In the genomic region with DNA sequence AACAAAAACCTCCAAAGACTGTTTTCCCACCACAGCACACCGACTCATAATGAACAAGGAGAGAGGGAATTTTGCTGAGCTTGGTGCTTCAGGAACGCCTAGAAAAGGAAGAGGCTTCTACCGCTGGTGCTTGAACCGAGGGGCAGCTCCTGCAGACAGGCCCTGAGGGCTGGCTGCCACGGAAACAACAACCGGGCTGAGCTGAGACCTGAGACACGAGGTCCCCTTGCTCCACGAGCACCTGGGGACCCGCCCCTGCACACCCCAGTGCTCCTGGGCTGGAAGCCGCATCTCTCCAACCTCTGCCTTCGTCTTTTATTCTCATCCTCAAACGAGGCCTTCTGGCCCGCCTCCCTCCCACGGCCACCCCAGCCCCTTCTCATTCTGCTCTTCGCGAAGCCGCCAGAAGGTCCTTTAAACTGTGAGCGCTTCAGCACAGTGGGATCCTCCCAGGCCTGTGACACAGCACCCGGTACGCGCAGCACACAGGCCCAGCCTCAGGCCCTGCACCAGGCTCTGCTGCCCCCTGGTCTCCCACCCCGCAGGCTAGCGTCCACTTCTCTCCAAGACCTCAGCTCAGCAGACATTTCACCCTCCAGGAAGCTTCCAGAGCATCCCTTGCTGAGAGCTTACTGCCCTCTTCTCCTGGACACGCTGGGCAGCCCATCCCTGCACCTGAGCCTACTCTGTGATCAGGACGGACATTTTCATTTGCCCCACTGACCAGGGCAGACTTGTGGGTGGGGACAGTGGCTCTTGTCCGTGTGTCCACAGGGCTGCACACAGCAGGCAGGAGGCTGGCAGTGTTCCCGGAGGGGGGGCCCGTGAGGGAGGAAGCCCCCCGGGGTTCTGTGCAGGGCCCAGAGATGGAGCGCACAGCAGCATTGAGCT, we compare ENCODE assay signal across 1 cellular context.
TF ChIP-seq lines count a peak whose summit lies in the region.

No MANE protein-coding gene starts in this region.

TF ChIP-seq in WTC11, 78 proteins besides CTCF, POLR2A, EP300 and RAD21 (continued from another document):
- TF ChIP-seq, protein P1, sequence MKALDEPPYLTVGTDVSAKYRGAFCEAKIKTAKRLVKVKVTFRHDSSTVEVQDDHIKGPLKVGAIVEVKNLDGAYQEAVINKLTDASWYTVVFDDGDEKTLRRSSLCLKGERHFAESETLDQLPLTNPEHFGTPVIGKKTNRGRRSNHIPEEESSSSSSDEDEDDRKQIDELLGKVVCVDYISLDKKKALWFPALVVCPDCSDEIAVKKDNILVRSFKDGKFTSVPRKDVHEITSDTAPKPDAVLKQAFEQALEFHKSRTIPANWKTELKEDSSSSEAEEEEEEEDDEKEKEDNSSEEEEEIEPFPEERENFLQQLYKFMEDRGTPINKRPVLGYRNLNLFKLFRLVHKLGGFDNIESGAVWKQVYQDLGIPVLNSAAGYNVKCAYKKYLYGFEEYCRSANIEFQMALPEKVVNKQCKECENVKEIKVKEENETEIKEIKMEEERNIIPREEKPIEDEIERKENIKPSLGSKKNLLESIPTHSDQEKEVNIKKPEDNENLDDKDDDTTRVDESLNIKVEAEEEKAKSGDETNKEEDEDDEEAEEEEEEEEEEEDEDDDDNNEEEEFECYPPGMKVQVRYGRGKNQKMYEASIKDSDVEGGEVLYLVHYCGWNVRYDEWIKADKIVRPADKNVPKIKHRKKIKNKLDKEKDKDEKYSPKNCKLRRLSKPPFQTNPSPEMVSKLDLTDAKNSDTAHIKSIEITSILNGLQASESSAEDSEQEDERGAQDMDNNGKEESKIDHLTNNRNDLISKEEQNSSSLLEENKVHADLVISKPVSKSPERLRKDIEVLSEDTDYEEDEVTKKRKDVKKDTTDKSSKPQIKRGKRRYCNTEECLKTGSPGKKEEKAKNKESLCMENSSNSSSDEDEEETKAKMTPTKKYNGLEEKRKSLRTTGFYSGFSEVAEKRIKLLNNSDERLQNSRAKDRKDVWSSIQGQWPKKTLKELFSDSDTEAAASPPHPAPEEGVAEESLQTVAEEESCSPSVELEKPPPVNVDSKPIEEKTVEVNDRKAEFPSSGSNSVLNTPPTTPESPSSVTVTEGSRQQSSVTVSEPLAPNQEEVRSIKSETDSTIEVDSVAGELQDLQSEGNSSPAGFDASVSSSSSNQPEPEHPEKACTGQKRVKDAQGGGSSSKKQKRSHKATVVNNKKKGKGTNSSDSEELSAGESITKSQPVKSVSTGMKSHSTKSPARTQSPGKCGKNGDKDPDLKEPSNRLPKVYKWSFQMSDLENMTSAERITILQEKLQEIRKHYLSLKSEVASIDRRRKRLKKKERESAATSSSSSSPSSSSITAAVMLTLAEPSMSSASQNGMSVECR (CRISPR knock-in tag; IDR thresholded peaks at IDR 0.05; ENCODE audit: borderline replicate concordance) = no peak
- no peak for TF ChIP-seq FOXP1 (CRISPR knock-in tag; IDR thresholded peaks at IDR 0.05; ENCODE audit: borderline replicate concordance)
- no peak for TF ChIP-seq ZNF263 (CRISPR knock-in tag; IDR thresholded peaks at IDR 0.05; ENCODE audit: low read depth)
- TF ChIP-seq, protein P2, sequence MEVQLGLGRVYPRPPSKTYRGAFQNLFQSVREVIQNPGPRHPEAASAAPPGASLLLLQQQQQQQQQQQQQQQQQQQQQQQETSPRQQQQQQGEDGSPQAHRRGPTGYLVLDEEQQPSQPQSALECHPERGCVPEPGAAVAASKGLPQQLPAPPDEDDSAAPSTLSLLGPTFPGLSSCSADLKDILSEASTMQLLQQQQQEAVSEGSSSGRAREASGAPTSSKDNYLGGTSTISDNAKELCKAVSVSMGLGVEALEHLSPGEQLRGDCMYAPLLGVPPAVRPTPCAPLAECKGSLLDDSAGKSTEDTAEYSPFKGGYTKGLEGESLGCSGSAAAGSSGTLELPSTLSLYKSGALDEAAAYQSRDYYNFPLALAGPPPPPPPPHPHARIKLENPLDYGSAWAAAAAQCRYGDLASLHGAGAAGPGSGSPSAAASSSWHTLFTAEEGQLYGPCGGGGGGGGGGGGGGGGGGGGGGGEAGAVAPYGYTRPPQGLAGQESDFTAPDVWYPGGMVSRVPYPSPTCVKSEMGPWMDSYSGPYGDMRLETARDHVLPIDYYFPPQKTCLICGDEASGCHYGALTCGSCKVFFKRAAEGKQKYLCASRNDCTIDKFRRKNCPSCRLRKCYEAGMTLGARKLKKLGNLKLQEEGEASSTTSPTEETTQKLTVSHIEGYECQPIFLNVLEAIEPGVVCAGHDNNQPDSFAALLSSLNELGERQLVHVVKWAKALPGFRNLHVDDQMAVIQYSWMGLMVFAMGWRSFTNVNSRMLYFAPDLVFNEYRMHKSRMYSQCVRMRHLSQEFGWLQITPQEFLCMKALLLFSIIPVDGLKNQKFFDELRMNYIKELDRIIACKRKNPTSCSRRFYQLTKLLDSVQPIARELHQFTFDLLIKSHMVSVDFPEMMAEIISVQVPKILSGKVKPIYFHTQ (CRISPR knock-in tag; IDR thresholded peaks at IDR 0.05) = no peak
- no peak for TF ChIP-seq CREB1 (CRISPR knock-in tag; IDR thresholded peaks at IDR 0.05)
- no peak for TF ChIP-seq ZNF671 (CRISPR knock-in tag; IDR thresholded peaks at IDR 0.05)
- no peak for TF ChIP-seq KAT7 (CRISPR knock-in tag; IDR thresholded peaks at IDR 0.05; ENCODE audit: borderline replicate concordance)
- no peak for TF ChIP-seq PRRX2 (CRISPR knock-in tag; IDR thresholded peaks at IDR 0.05)
- TF ChIP-seq, protein P3, sequence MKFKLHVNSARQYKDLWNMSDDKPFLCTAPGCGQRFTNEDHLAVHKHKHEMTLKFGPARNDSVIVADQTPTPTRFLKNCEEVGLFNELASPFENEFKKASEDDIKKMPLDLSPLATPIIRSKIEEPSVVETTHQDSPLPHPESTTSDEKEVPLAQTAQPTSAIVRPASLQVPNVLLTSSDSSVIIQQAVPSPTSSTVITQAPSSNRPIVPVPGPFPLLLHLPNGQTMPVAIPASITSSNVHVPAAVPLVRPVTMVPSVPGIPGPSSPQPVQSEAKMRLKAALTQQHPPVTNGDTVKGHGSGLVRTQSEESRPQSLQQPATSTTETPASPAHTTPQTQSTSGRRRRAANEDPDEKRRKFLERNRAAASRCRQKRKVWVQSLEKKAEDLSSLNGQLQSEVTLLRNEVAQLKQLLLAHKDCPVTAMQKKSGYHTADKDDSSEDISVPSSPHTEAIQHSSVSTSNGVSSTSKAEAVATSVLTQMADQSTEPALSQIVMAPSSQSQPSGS (CRISPR knock-in tag; IDR thresholded peaks at IDR 0.05; ENCODE audit: borderline replicate concordance, low read depth) = no peak
- TF ChIP-seq, protein P4, sequence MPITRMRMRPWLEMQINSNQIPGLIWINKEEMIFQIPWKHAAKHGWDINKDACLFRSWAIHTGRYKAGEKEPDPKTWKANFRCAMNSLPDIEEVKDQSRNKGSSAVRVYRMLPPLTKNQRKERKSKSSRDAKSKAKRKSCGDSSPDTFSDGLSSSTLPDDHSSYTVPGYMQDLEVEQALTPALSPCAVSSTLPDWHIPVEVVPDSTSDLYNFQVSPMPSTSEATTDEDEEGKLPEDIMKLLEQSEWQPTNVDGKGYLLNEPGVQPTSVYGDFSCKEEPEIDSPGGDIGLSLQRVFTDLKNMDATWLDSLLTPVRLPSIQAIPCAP (CRISPR knock-in tag; IDR thresholded peaks at IDR 0.05) = no peak
- TF ChIP-seq, protein P5, sequence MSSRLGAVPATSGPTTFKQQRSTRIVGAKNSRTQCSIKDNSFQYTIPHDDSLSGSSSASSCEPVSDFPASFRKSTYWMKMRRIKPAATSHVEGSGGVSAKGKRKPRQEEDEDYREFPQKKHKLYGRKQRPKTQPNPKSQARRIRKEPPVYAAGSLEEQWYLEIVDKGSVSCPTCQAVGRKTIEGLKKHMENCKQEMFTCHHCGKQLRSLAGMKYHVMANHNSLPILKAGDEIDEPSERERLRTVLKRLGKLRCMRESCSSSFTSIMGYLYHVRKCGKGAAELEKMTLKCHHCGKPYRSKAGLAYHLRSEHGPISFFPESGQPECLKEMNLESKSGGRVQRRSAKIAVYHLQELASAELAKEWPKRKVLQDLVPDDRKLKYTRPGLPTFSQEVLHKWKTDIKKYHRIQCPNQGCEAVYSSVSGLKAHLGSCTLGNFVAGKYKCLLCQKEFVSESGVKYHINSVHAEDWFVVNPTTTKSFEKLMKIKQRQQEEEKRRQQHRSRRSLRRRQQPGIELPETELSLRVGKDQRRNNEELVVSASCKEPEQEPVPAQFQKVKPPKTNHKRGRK (CRISPR knock-in tag; IDR thresholded peaks at IDR 0.05; ENCODE audit: borderline replicate concordance) = no peak
- TF ChIP-seq, protein P6, sequence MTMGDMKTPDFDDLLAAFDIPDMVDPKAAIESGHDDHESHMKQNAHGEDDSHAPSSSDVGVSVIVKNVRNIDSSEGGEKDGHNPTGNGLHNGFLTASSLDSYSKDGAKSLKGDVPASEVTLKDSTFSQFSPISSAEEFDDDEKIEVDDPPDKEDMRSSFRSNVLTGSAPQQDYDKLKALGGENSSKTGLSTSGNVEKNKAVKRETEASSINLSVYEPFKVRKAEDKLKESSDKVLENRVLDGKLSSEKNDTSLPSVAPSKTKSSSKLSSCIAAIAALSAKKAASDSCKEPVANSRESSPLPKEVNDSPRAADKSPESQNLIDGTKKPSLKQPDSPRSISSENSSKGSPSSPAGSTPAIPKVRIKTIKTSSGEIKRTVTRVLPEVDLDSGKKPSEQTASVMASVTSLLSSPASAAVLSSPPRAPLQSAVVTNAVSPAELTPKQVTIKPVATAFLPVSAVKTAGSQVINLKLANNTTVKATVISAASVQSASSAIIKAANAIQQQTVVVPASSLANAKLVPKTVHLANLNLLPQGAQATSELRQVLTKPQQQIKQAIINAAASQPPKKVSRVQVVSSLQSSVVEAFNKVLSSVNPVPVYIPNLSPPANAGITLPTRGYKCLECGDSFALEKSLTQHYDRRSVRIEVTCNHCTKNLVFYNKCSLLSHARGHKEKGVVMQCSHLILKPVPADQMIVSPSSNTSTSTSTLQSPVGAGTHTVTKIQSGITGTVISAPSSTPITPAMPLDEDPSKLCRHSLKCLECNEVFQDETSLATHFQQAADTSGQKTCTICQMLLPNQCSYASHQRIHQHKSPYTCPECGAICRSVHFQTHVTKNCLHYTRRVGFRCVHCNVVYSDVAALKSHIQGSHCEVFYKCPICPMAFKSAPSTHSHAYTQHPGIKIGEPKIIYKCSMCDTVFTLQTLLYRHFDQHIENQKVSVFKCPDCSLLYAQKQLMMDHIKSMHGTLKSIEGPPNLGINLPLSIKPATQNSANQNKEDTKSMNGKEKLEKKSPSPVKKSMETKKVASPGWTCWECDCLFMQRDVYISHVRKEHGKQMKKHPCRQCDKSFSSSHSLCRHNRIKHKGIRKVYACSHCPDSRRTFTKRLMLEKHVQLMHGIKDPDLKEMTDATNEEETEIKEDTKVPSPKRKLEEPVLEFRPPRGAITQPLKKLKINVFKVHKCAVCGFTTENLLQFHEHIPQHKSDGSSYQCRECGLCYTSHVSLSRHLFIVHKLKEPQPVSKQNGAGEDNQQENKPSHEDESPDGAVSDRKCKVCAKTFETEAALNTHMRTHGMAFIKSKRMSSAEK (CRISPR knock-in tag; IDR thresholded peaks at IDR 0.05; ENCODE audit: borderline replicate concordance) = no peak
- TF ChIP-seq CBFB (CRISPR knock-in tag; IDR thresholded peaks at IDR 0.05; ENCODE audit: low read depth) = no peak
- no peak for TF ChIP-seq JAZF1 (CRISPR knock-in tag; IDR thresholded peaks at IDR 0.05)
- no peak for TF ChIP-seq NFE2L1 (CRISPR knock-in tag; IDR thresholded peaks at IDR 0.05)
- TF ChIP-seq GTF2I (CRISPR knock-in tag; conservative IDR thresholded peaks at IDR 0.05) = no peak
TF ChIP-seq in WTC11: peak in this region for 0.
